8 cellular contexts compared by ENCODE assay signal in genomic region chr12:120199025-120199424, GRCh38. TPM values are rescaled to one million over a fixed set of nuclear protein-coding genes. Genes with fewer than 3 reads are reported as not detected.
A peak's percentile ranks its signal among the peaks of the same experiment; 100 is the strongest.
DNase-seq lines count a peak whose midpoint lies in the region; ATAC-seq and TF ChIP-seq lines count a peak whose summit lies in the region.

No MANE protein-coding gene starts in this region.

- H3K27me3 Mint-ChIP-seq in T-helper 17 cell = no peaks in the 10 kb centered on the region

- WGBS in esophagus squamous epithelium, 2 donors = 20 to 52% methylated on average over 4 to 6 of the region's 7 CpGs

- peaks cover 33 to 64% (median 51%) of the 10 kb centered on the region in 3 donors for H3K4me1 ChIP-seq in esophagus squamous epithelium

- peak overlapping the region; percentile 95 for H3K4me3 Mint-ChIP-seq in T-helper 17 cell

- H3K27ac ChIP-seq in esophagus squamous epithelium = peak overlapping the region; percentile 93 to 95 (median 94)

- no peak for ATAC-seq in T-helper 17 cell
- no peak for ATAC-seq in HG02571 (IDR thresholded peaks at IDR 0.05; ENCODE audit: unreplicated experiment)

- H3K9me3 ChIP-seq in T-helper 17 cell (ENCODE audit: control insufficient read depth, low read length, poor library complexity, severe bottlenecking) (no peaks in the 10 kb centered on the region), esophagus squamous epithelium (no peaks in the 10 kb centered on the region)

- peaks cover 14 to 39% (median 22%) of the 10 kb centered on the region in 3 donors for H3K36me3 ChIP-seq in esophagus squamous epithelium

- peaks cover 20% of the 10 kb centered on the region for H3K4me1 Mint-ChIP-seq in T-helper 17 cell

- peak overlapping the region; percentile 99 for H3K27ac Mint-ChIP-seq in T-helper 17 cell

- peak overlapping the region; percentile 86 to 99 (median 94) for H3K4me3 ChIP-seq in esophagus squamous epithelium

- no peaks in the 10 kb centered on the region for H3K27me3 ChIP-seq in esophagus squamous epithelium

- peak; percentile 37 for DNase-seq in DMS53 (lab: John Stamatoyannopoulos, UW)
- DNase-seq in DMS53 treated with DMSO at 0.1 percent for 48 hours (lab: John Stamatoyannopoulos, UW; ENCODE audit: unreplicated experiment) = no peak
- no peak for DNase-seq in T-helper 17 cell
- no peak for DNase-seq in esophagus squamous epithelium (lab: John Stamatoyannopoulos, UW)
- DNase-seq in stimulated activated CD8-positive, alpha-beta memory T cell treated with anti-CD3 and anti-CD28 coated beads, Interleukin-4, amount 100 ng/mL, for 48 hours = peak; percentile 32
- DNase-seq in epidermal melanocyte (ENCODE audit: insufficient read length, low spot score) = no peak
- no peak for DNase-seq in NCI-H2227 treated with DMSO at 0.1 percent for 48 hours (lab: John Stamatoyannopoulos, UW)

- no peak for TF ChIP-seq POLR2A in esophagus squamous epithelium (IDR thresholded peaks at IDR 0.05)

- peaks cover 3% of the 10 kb centered on the region for H3K36me3 Mint-ChIP-seq in T-helper 17 cell (ENCODE audit: low read depth)

- intact Hi-C loops in esophagus squamous epithelium (cut with DNase I) = no loop called here

- TF ChIP-seq CTCF in esophagus squamous epithelium (IDR thresholded peaks at IDR 0.05) = no peak

RNA-seq across cellular contexts. Expression of gene RPLP0, which starts 1.9 kb away (rescaled TPM):
- 1,000 to 10,000 TPM; 2,187 to 2,381 TPM for total RNA-seq in T-helper 17 cell
- 1,000 to 10,000 TPM; 3,136 to 5,114 (median 4,044) TPM for total RNA-seq in esophagus squamous epithelium

RNA-seq across cellular contexts. Expression of gene GCN1, which starts 4.5 kb away (rescaled TPM):
- total RNA-seq in T-helper 17 cell (100 to 1,000 TPM; 150 to 163 TPM), esophagus squamous epithelium (100 to 1,000 TPM in 1 of 4 donors, 10 to 100 TPM in 3; 39.5 to 117 (median 63.7) TPM)

Comparison
In these comparisons a context has a peak if more than half of its experiments do, and no peak if none do; other contexts are left out.
1. DNase-seq: peak in DMS53 (single experiment) and stimulated activated CD8-positive, alpha-beta memory T cell treated with anti-CD3 and anti-CD28 coated beads, Interleukin-4, amount 100 ng/mL, for 48 hours (single experiment); none in DMS53 treated with DMSO at 0.1 percent for 48 hours (single experiment), T-helper 17 cell (0 of 3), esophagus squamous epithelium (single experiment), epidermal melanocyte (single experiment) and NCI-H2227 treated with DMSO at 0.1 percent for 48 hours (single experiment).